Comparison of ENCODE assay signal across 11 cellular contexts in genomic region chr1:16500466-16500865, GRCh38. TPM values are rescaled to one million over a fixed set of nuclear protein-coding genes. Genes with fewer than 3 reads are reported as not detected.
DNase-seq lines count a peak whose midpoint lies in the region; ATAC-seq and TF ChIP-seq lines count a peak whose summit lies in the region.
"Not testable (repeated sequence)": the region's sequence is repeated elsewhere in the genome, so short reads cannot be mapped to it uniquely, and the experiment has no call there.
"Had no signal": no experiment of that assay in that cellular context is flagged by ENCODE, and none has a peak within 500 bp of the region (broad histone marks: within the 10 kb centered on the region; RNA-seq: fewer than 3 reads in every experiment).

No MANE protein-coding gene starts in this region.

- DNase-seq in CD4-positive, alpha-beta T cell; WTC11 (ENCODE audit: low spot score); MCF 10A (ENCODE audit: unreplicated experiment); memory B cell (ENCODE audit: low spot score in 2 of 2); progenitor cell of endocrine pancreas (ENCODE audit: low spot score, unreplicated experiment): not testable (repeated sequence)

- H3K27me3 ChIP-seq in CD4-positive, alpha-beta T cell (ENCODE audit: control insufficient read depth, insufficient read depth, low read length) = not testable (repeated sequence)

- H3K36me3 Mint-ChIP-seq in CD4-positive, alpha-beta T cell (ENCODE audit: low read depth); IgD-negative memory B cell; WTC11; activated T-helper 17 cell treated with anti-CD3 and anti-CD28 coated beads, Interleukin-2, amount 50 U/mL, for 72 hours (ENCODE audit: low read depth); MCF 10A (ENCODE audit: insufficient read depth, unreplicated experiment); memory B cell; progenitor cell of endocrine pancreas (ENCODE audit: insufficient read depth): not testable (repeated sequence)

- H3K4me1 Mint-ChIP-seq in CD4-positive, alpha-beta T cell (ENCODE audit: low read depth) = peaks cover 24% of the 10 kb centered on the region
- H3K4me1 Mint-ChIP-seq in IgD-negative memory B cell (peaks cover 8 to 12% (median 9%) of the 10 kb centered on the region in 3 donors), memory B cell (peaks cover 16% of the 10 kb centered on the region)
- H3K4me1 Mint-ChIP-seq in WTC11; activated T-helper 17 cell treated with anti-CD3 and anti-CD28 coated beads, Interleukin-2, amount 50 U/mL, for 72 hours; MCF 10A (ENCODE audit: insufficient read depth, unreplicated experiment); progenitor cell of endocrine pancreas (ENCODE audit: low read depth): not testable (repeated sequence)

- intact Hi-C loops in CD4-positive, alpha-beta T cell (cut with DNase I, micrococcal nuclease) = loop anchor here in 1 of 2 experiments (10.0 kb wide), 1 partner anchor 134 kb away; no protein-coding TSS in a partner anchor
- intact Hi-C loops in MCF 10A (cut with micrococcal nuclease) = not testable (repeated sequence)

- peak overlapping the region; percentile 97 for H3K4me3 Mint-ChIP-seq in CD4-positive, alpha-beta T cell
- H3K4me3 Mint-ChIP-seq in IgD-negative memory B cell (peak overlapping the region; percentile 37 to 93 (median 69)), WTC11 (peak overlapping the region; percentile 75), MCF 10A (ENCODE audit: unreplicated experiment) (peak overlapping the region; percentile 74), memory B cell (peak overlapping the region; percentile 57), progenitor cell of endocrine pancreas (ENCODE audit: low read depth) (peak overlapping the region; percentile 79)
- peak overlapping the region; percentile 76 for H3K4me3 Mint-ChIP-seq in activated T-helper 17 cell treated with anti-CD3 and anti-CD28 coated beads, Interleukin-2, amount 50 U/mL, for 72 hours

- not testable (repeated sequence) for ATAC-seq in CD4-positive, alpha-beta T cell (ENCODE audit: poor library complexity); WTC11; activated T-helper 17 cell treated with anti-CD3 and anti-CD28 coated beads, Interleukin-2, amount 50 U/mL, for 72 hours (replicated peaks); memory B cell (ENCODE audit: low read depth)

- not testable (repeated sequence) for BruUV-seq in MCF 10A (replicated peaks; lab: Mats Ljungman, UMichigan)

- H3K27ac Mint-ChIP-seq in CD4-positive, alpha-beta T cell = peak overlapping the region; percentile 82
- peak overlapping the region in 2 of 3 donors; percentile 90 for H3K27ac Mint-ChIP-seq in IgD-negative memory B cell
- H3K27ac Mint-ChIP-seq in WTC11; activated T-helper 17 cell treated with anti-CD3 and anti-CD28 coated beads, Interleukin-2, amount 50 U/mL, for 72 hours; MCF 10A (ENCODE audit: low read depth, unreplicated experiment); memory B cell; progenitor cell of endocrine pancreas: not testable (repeated sequence)

- not testable (repeated sequence) for H3K9me3 Mint-ChIP-seq in CD4-positive, alpha-beta T cell; IgD-negative memory B cell; WTC11; activated T-helper 17 cell treated with anti-CD3 and anti-CD28 coated beads, Interleukin-2, amount 50 U/mL, for 72 hours; MCF 10A (ENCODE audit: unreplicated experiment); memory B cell; progenitor cell of endocrine pancreas (ENCODE audit: low read depth)

- H3K9me3 ChIP-seq in CD4-positive, alpha-beta T cell (ENCODE audit: control insufficient read depth, low read length) = not testable (repeated sequence)

- CTCF ChIA-PET in CD4-positive, alpha-beta T cell (lab: Charles Lee); MCF 10A (lab: Yijun Ruan, JAX): not testable (repeated sequence)
- CTCF ChIA-PET in WTC11 (lab: Charles Lee) = interaction anchor here (0.7 to 1.5 kb wide), 3 partner anchors 60 to 355 kb away, joined by 3 to 6 read pairs (median 4); partner anchors contain the start of gene NECAP2

- H3K27ac ChIP-seq in CD4-positive, alpha-beta T cell (ENCODE audit: low read depth, low read length) = not testable (repeated sequence)

- POLR2A ChIA-PET in CD4-positive, alpha-beta T cell (lab: Charles Lee) = interaction anchor here (0.7 to 1.4 kb wide), 2 partner anchors 10 to 16 kb away, joined by 3 read pairs; no protein-coding TSS in a partner anchor
- POLR2A ChIA-PET in WTC11 (lab: Charles Lee) = not testable (repeated sequence)
- POLR2A ChIA-PET in MCF 10A (lab: Yijun Ruan, JAX) = interaction anchor here (1.0 to 1.4 kb wide), 2 partner anchors 18 to 60 kb away, joined by 4 to 5 read pairs; partner anchors contain the start of gene NECAP2

- H3K27me3 Mint-ChIP-seq in CD4-positive, alpha-beta T cell; IgD-negative memory B cell; activated T-helper 17 cell treated with anti-CD3 and anti-CD28 coated beads, Interleukin-2, amount 50 U/mL, for 72 hours; MCF 10A (ENCODE audit: insufficient read depth, unreplicated experiment); memory B cell; progenitor cell of endocrine pancreas: not testable (repeated sequence)
- H3K27me3 Mint-ChIP-seq in WTC11 (ENCODE audit: low read depth) = peaks cover 14% of the 10 kb centered on the region

- TF ChIP-seq CTCF in CD4-positive, alpha-beta T cell (IDR thresholded peaks at IDR 0.05); WTC11 (IDR thresholded peaks at IDR 0.05); MCF 10A (IDR thresholded peaks at IDR 0.05; ENCODE audit: unreplicated experiment); progenitor cell of endocrine pancreas (IDR thresholded peaks at IDR 0.05; ENCODE audit: unreplicated experiment): not testable (repeated sequence)

RNA-seq across cellular contexts. Expression of gene RNU1-1, which starts 13.6 kb away (rescaled TPM):
- total RNA-seq in CD4-positive, alpha-beta T cell = 1,000 to 10,000 TPM; 4,982 to 5,937 TPM
- not detected for polyA plus RNA-seq in IgD-negative memory B cell
- 1,028 to 1,267 TPM (median 1,197 TPM) in 3 replicates for total RNA-seq in WTC11 (2021)
- total RNA-seq in activated T-helper 17 cell treated with anti-CD3 and anti-CD28 coated beads, Interleukin-2, amount 50 U/mL, for 72 hours = 1,000 to 10,000 TPM; 1,202 to 2,371 TPM
- 1,539 and 1,606 TPM in 2 replicates for total RNA-seq in MCF 10A (2022)
- total RNA-seq in progenitor cell of endocrine pancreas = 3,923 and 3,957 TPM in 2 replicates
- total RNA-seq: G401 had no signal
- polyA plus RNA-seq: AG04450, cardiac muscle cell, urinary bladder had no signal

RNA-seq across cellular contexts. Expression of gene NECAP2, which starts 59.9 kb away (rescaled TPM):
- 10 to 100 TPM; 65.8 to 66.0 TPM for total RNA-seq in CD4-positive, alpha-beta T cell
- 144 TPM for polyA plus RNA-seq in IgD-negative memory B cell
- total RNA-seq in WTC11 (2021) (29.8 to 33.9 TPM (median 30.4 TPM) in 3 replicates), MCF 10A (2022) (34.1 and 41.4 TPM in 2 replicates), progenitor cell of endocrine pancreas (43.2 and 44.8 TPM in 2 replicates)
- total RNA-seq in activated T-helper 17 cell treated with anti-CD3 and anti-CD28 coated beads, Interleukin-2, amount 50 U/mL, for 72 hours = 10 to 100 TPM; 68.0 to 83.7 TPM
